In the genomic region with DNA sequence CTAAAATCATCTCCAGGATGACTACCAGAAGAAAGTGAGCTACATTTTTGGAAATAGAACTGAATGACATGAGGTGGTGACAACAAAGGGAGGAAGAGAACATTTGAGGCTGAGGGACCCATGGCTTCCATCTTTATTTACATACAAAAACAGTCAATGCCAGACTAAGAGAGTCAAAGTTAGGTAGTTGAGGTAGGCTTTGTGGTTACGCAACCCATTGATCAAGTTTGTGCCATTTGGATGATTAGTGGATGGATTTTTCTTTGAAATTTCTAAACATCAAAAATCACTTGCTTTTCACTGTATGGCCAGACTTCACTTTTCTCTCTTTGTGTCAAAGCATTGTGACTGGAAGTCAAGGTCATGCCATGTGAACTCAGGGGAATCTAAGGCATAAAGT, we compare ENCODE assay signal across 38 cellular contexts. TPM values are rescaled to one million over a fixed set of nuclear protein-coding genes. Genes with fewer than 3 reads are reported as not detected.
"Had no signal": no experiment of that assay in that cellular context is flagged by ENCODE, and none has a peak within 500 bp of the region (broad histone marks: within the 10 kb centered on the region; RNA-seq: fewer than 3 reads in every experiment).

No MANE protein-coding gene starts in this region.

- H3K27me3 ChIP-seq: adrenal gland, ascending aorta, body of pancreas, brain microvascular endothelial cell, breast epithelium had no signal

- H3K36me3 ChIP-seq: adrenal gland, ascending aorta, brain microvascular endothelial cell, breast epithelium, cardiac muscle cell had no signal

- H3K4me3 ChIP-seq: adrenal gland, ascending aorta, body of pancreas, breast epithelium, cardiac muscle cell had no signal

- FAIRE-seq: astrocyte, bronchial epithelial cell had no signal

- H3K4me1 ChIP-seq: adrenal gland, ascending aorta, body of pancreas, breast epithelium had no signal

- H3K9me3 ChIP-seq: adrenal gland, ascending aorta, body of pancreas, breast epithelium had no signal

- ATAC-seq: activated naive CD4-positive, alpha-beta T cell treated with anti-CD3 and anti-CD28 coated beads, Interleukin-2, amount 50 U/mL, for 72 hours; activated naive CD8-positive, alpha-beta T cell treated with anti-CD3 and anti-CD28 coated beads, Interleukin-2, amount 50 U/mL, for 24 hours; activated T-cell treated with anti-CD3 and anti-CD28 coated beads, Interleukin-2, amount 50 U/mL, for 4 hours; activated T-cell treated with anti-CD3 and anti-CD28 coated beads, Interleukin-2, amount 50 U/mL, for 72 hours; activated T-helper 17 cell treated with anti-CD3 and anti-CD28 coated beads, Interleukin-2, amount 50 U/mL, for 72 hours; body of pancreas had no signal

- DNase-seq: activated effector memory CD4-positive, alpha-beta T cell treated with anti-CD3 and anti-CD28 coated beads, Interleukin-2, amount 50 U/mL, for 16 hours; activated effector memory CD4-positive, alpha-beta T cell treated with Interleukin-2 at 50 U/mL for 16 hours; activated gamma-delta T cell; activated gamma-delta T cell treated with Interleukin-2 at 50 U/mL for 16 hours; activated naive CD4-positive, alpha-beta T cell; activated naive CD4-positive, alpha-beta T cell treated with anti-CD3 and anti-CD28 coated beads for 36 hours; activated naive CD4-positive, alpha-beta T cell treated with anti-CD3 and anti-CD28 coated beads, Interleukin-2, amount 10 ng/mL, durations not matched to agents 7 days and 5 days; activated naive CD4-positive, alpha-beta T cell treated with anti-CD3 and anti-CD28 coated beads, Interleukin-2, amount 50 U/mL, for 16 hours; activated naive CD4-positive, alpha-beta T cell treated with Interleukin-2 at 50 U/mL for 16 hours; activated naive CD8-positive, alpha-beta T cell treated with anti-CD3 and anti-CD28 coated beads for 36 hours; activated naive CD8-positive, alpha-beta T cell treated with anti-CD3 and anti-CD28 coated beads, Interleukin-2, amount 10 ng/mL, durations not matched to agents 7 days and 5 days; activated naive CD8-positive, alpha-beta T cell treated with anti-CD3 and anti-CD28 coated beads, Interleukin-2, amount 50 U/mL, for 24 hours; activated T-cell treated with anti-CD3 and anti-CD28 coated beads, Interleukin-2, amount 50 U/mL, for 1 hour; activated T-cell treated with anti-CD3 and anti-CD28 coated beads, Interleukin-2, amount 50 U/mL, for 24 hours; activated T-cell treated with anti-CD3 and anti-CD28 coated beads, Interleukin-2, amount 50 U/mL, for 4 hours; activated T-cell treated with anti-CD3 and anti-CD28 coated beads, Interleukin-2, amount 50 U/mL, for 48 hours; activated T-cell treated with anti-CD3 and anti-CD28 coated beads, Interleukin-2, amount 50 U/mL, for 72 hours; adrenal gland; amniotic stem cell; amygdala; anterior cingulate cortex; aorta; body of pancreas; brain microvascular endothelial cell; caudate nucleus; central memory CD4-positive, alpha-beta T cell; cerebellar nuclear complex had no signal

- H3K27ac ChIP-seq: adrenal gland, ascending aorta, body of pancreas, brain microvascular endothelial cell, breast epithelium, cardiac muscle cell had no signal

RNA-seq across cellular contexts. Expression of a gene that starts 22.9 kb away (rescaled TPM):
- total RNA-seq: activated naive CD4-positive, alpha-beta T cell treated with anti-CD3 and anti-CD28 coated beads for 36 hours; activated naive CD8-positive, alpha-beta T cell treated with anti-CD3 and anti-CD28 coated beads for 36 hours; activated naive CD8-positive, alpha-beta T cell treated with anti-CD3 and anti-CD28 coated beads, Interleukin-2, amount 10 ng/mL, durations not matched to agents 7 days and 5 days; activated T-cell treated with anti-CD3 and anti-CD28 coated beads, Interleukin-2, amount 50 U/mL, for 4 hours; activated T-cell treated with anti-CD3 and anti-CD28 coated beads, Interleukin-2, amount 50 U/mL, for 72 hours; activated T-helper 17 cell treated with anti-CD3 and anti-CD28 coated beads, Interleukin-2, amount 50 U/mL, for 72 hours; activated T-helper 2 cell treated with anti-CD3 and anti-CD28 coated beads, Interferon-gamma antibody, Interleukin-2, Interleukin-4, amounts not matched to agents 10 μg/mL and 5 μg/mL and 100 μg/mL, durations not matched to agents 14 hours and 24 hours and 36 hours; aorta; ascending aorta; astrocyte; body of pancreas; bronchial epithelial cell; cardiac muscle cell; cardiac septum; chondrocyte had no signal
- polyA plus RNA-seq: adipose tissue, aorta, cardiac muscle cell had no signal
